In genomic region chr20:17664025-17664638, GRCh38 we compare ENCODE assay signal across 11 cellular contexts. TPM values are rescaled to one million over a fixed set of nuclear protein-coding genes. Genes with fewer than 3 reads are reported as not detected.
A peak's percentile ranks its signal among the peaks of the same experiment; 100 is the strongest.
DNase-seq lines count a peak whose midpoint lies in the region; ATAC-seq, FAIRE-seq and TF ChIP-seq lines count a peak whose summit lies in the region.
"Had no signal": no experiment of that assay in that cellular context is flagged by ENCODE, and none has a peak within 500 bp of the region (broad histone marks: within the 10 kb centered on the region; RNA-seq: fewer than 3 reads in every experiment).

No MANE protein-coding gene starts in this region.

- peak overlapping the region; percentile 20 for H3K4me3 Mint-ChIP-seq in activated CD8-positive, alpha-beta T cell treated with anti-CD3 and anti-CD28 coated beads, Interleukin-2, amount 10 ng/mL, durations not matched to agents 7 days and 5 days
- H3K4me3 Mint-ChIP-seq: central memory CD8-positive, alpha-beta T cell had no signal

- H3K27me3 ChIP-seq in HepG2 (ENCODE audit: control insufficient read depth in 1 of 2, insufficient read depth in 2 of 2, low read length in 2 of 2) (no peaks in the 10 kb centered on the region), foreskin keratinocyte (no peaks in the 10 kb centered on the region)

- CTCF ChIA-PET in activated CD8-positive, alpha-beta T cell treated with anti-CD3 and anti-CD28 coated beads, Interleukin-2, amount 10 ng/mL, durations not matched to agents 7 days and 5 days (lab: Charles Lee) = interaction anchor here (0.6 to 6.1 kb wide), 7 partner anchors 13 to 633 kb away, joined by 3 to 39 read pairs (median 4); partner anchors contain the start of gene RRBP1
- CTCF ChIA-PET in HepG2 (lab: Yijun Ruan, JAX; ENCODE audit: low intra/inter-chr PET ratio, low total read pairs) = no interaction called here

- H3K9me3 Mint-ChIP-seq in activated CD8-positive, alpha-beta T cell treated with anti-CD3 and anti-CD28 coated beads, Interleukin-2, amount 10 ng/mL, durations not matched to agents 7 days and 5 days (ENCODE audit: insufficient read depth) = peaks cover 7% of the 10 kb centered on the region
- H3K9me3 Mint-ChIP-seq: central memory CD8-positive, alpha-beta T cell had no signal

- H3K27ac ChIP-seq in HepG2 (ENCODE audit: extremely low read length, insufficient read depth, low read length) (no peak overlapping the region), temporal lobe (ENCODE audit: low read depth, low read length) (peak overlapping the region; percentile 46), foreskin keratinocyte (no peak overlapping the region)

- in situ Hi-C loops in HepG2 (cut with HindIII; ENCODE audit: extremely low pct_ligation_motif_present, low pct_unique_long_range_greater_than_20kb) = no loop called here

- H2AFZ ChIP-seq in HepG2 (ENCODE audit: low read length) = no peak overlapping the region

- no peak overlapping the region for H3K4me3 ChIP-seq in HepG2 (replicated peaks in 1 of 3; ENCODE audit: insufficient read depth in 1 of 3, low read depth in 2 of 3, low read length in 3 of 3)

- WGBS in HepG2 (ENCODE audit: low lambda C conversion rate) = 93% methylated on average over 11 of the region's 11 CpGs

- H3K4me1 ChIP-seq in HepG2 (ENCODE audit: insufficient read depth, low read length) = peaks cover 60% of the 10 kb centered on the region
- H3K4me1 ChIP-seq in foreskin keratinocyte = no peaks in the 10 kb centered on the region

- H3K27ac Mint-ChIP-seq in activated CD8-positive, alpha-beta T cell treated with anti-CD3 and anti-CD28 coated beads, Interleukin-2, amount 10 ng/mL, durations not matched to agents 7 days and 5 days = peak overlapping the region; percentile 76

- FAIRE-seq in HepG2 (lab: Jason Lieb, UNC) = no peak
- FAIRE-seq: frontal cortex had no signal

- peaks cover 30% of the 10 kb centered on the region for H3K36me3 Mint-ChIP-seq in activated CD8-positive, alpha-beta T cell treated with anti-CD3 and anti-CD28 coated beads, Interleukin-2, amount 10 ng/mL, durations not matched to agents 7 days and 5 days (ENCODE audit: low read depth)

- no peaks in the 10 kb centered on the region for H3K9me3 ChIP-seq in HepG2 (ENCODE audit: low read length)

- intact Hi-C loops in HepG2 (cut with micrococcal nuclease; ENCODE audit: unreplicated experiment) = no loop called here

- peaks cover 28 to 67% of the 10 kb centered on the region in 2 experiments for H3K36me3 ChIP-seq in HepG2 (replicated peaks in 1 of 2; ENCODE audit: control insufficient read depth in 1 of 2, insufficient read depth in 2 of 2, low read length in 2 of 2)

- TF ChIP-seq POLR2A in HepG2 (IDR thresholded peaks at IDR 0.05; ENCODE audit: insufficient read depth in 1 of 2, low read depth in 2 of 2, low read length in 2 of 2) = no peak

- peak overlapping the region; percentile 13; the same call in 1 of the 2 replicates for H3K4me2 ChIP-seq in HepG2 (ENCODE audit: low read depth, low read length)

- H4K20me1 ChIP-seq in HepG2 (ENCODE audit: insufficient read depth, low read length) = peaks cover 95% of the 10 kb centered on the region

- TF ChIP-seq EP300 in HepG2 (IDR thresholded peaks at IDR 0.05; ENCODE audit: low read depth in 2 of 2, low read length in 2 of 2) = no peak
- no peak for TF ChIP-seq EP300 in HepG2 (CRISPR knock-in tag; IDR thresholded peaks at IDR 0.05; ENCODE audit: borderline replicate concordance)

- no peak overlapping the region for H3K9ac ChIP-seq in HepG2 (ENCODE audit: insufficient read depth, low read depth, low read length)

- no peaks in the 10 kb centered on the region for H3K27me3 Mint-ChIP-seq in activated CD8-positive, alpha-beta T cell treated with anti-CD3 and anti-CD28 coated beads, Interleukin-2, amount 10 ng/mL, durations not matched to agents 7 days and 5 days (ENCODE audit: low read depth)
- H3K27me3 Mint-ChIP-seq: central memory CD8-positive, alpha-beta T cell had no signal

- peak; percentile 69 for ATAC-seq in activated CD8-positive, alpha-beta T cell treated with anti-CD3 and anti-CD28 coated beads, Interleukin-2, amount 10 ng/mL, durations not matched to agents 7 days and 5 days
- ATAC-seq in HepG2 (peak; percentile 4; the same call in 2 of the 3 replicates), foreskin keratinocyte (no peak), HG02763 (IDR thresholded peaks at IDR 0.05; ENCODE audit: unreplicated experiment) (no peak)
- ATAC-seq: left ventricle myocardium superior had no signal

- TF ChIP-seq RAD21 in HepG2 (CRISPR knock-in tag; IDR thresholded peaks at IDR 0.05) = no peak

- DNase-seq in activated effector memory CD4-positive, alpha-beta T cell treated with anti-CD3 and anti-CD28 coated beads, Interleukin-2, amount 50 U/mL, for 16 hours = peak; percentile 62
- no peak for DNase-seq in activated effector memory CD4-positive, alpha-beta T cell treated with Interleukin-2 at 50 U/mL for 16 hours
- no peak for DNase-seq in activated CD8-positive, alpha-beta T cell treated with anti-CD3 and anti-CD28 coated beads, Interleukin-2, amount 10 ng/mL, durations not matched to agents 7 days and 5 days
- no peak for DNase-seq in HepG2 (ENCODE audit: low spot score)
- no peak for DNase-seq in foreskin keratinocyte
- no peak for DNase-seq in T1000 (lab: John Stamatoyannopoulos, UW)
- DNase-seq: left ventricle myocardium superior had no signal

- TF ChIP-seq CTCF in HepG2 (CRISPR knock-in tag; IDR thresholded peaks at IDR 0.05) (0 out of 2 replicates have a peak, but pooled peaks have one; percentile 7), foreskin keratinocyte (conservative IDR thresholded peaks at IDR 0.05) (no peak)

- H3K4me1 Mint-ChIP-seq in activated CD8-positive, alpha-beta T cell treated with anti-CD3 and anti-CD28 coated beads, Interleukin-2, amount 10 ng/mL, durations not matched to agents 7 days and 5 days (ENCODE audit: low read depth) = peaks cover 51% of the 10 kb centered on the region

- H3K79me2 ChIP-seq in HepG2 (ENCODE audit: insufficient read depth, low read length) = peaks cover 95% of the 10 kb centered on the region

- no TSS peak for BruUV-seq in HepG2 (replicated peaks; lab: Mats Ljungman, UMichigan)

- POLR2A ChIA-PET in activated CD8-positive, alpha-beta T cell treated with anti-CD3 and anti-CD28 coated beads, Interleukin-2, amount 10 ng/mL, durations not matched to agents 7 days and 5 days (lab: Charles Lee) = interaction anchor here (1.2 kb wide), 1 partner anchor 93 kb away, joined by 3 read pairs; no protein-coding TSS in a partner anchor
- POLR2A ChIA-PET in HepG2 (lab: Yijun Ruan, JAX) = interaction anchor here (0.8 to 4.5 kb wide), 4 partner anchors 9 to 18 kb away, joined by 3 to 18 read pairs (median 12); partner anchors contain the start of gene RRBP1

RNA-seq across cellular contexts. Expression of gene RRBP1, which starts 17.9 kb away (rescaled TPM):
- 10 to 100 TPM; 64.3 to 66.7 TPM for total RNA-seq in activated CD8-positive, alpha-beta T cell treated with anti-CD3 and anti-CD28 coated beads, Interleukin-2, amount 10 ng/mL, durations not matched to agents 7 days and 5 days
- 97.1 and 222 TPM in 2 replicates for total RNA-seq in HepG2 (2016; rRNA removed; fragmentation: Illumina TruSeq; extraction: Trizol)
- total RNA-seq in HepG2 (2016; cell fraction: cytosol; rRNA removed; fragmentation: Illumina TruSeq; extraction: Trizol; ENCODE audit: low read depth) = 35.1 and 38.1 TPM in 2 replicates
- 75.4 and 223 TPM in 2 replicates for total RNA-seq in HepG2 (2016; cell fraction: insoluble cytoplasmic fraction; rRNA removed; fragmentation: Illumina TruSeq; extraction: Trizol)
- 33.7 and 37.4 TPM in 2 replicates for total RNA-seq in HepG2 (2016; cell fraction: membrane; rRNA removed; fragmentation: Illumina TruSeq; extraction: Trizol)
- total RNA-seq in HepG2 (2016; cell fraction: nucleus; rRNA removed; fragmentation: Illumina TruSeq; extraction: Trizol) = 254 and 316 TPM in 2 replicates
- polyA plus RNA-seq in HepG2 (2011; rRNA removed) = 150 and 195 TPM in 2 replicates
- polyA plus RNA-seq in HepG2 (2011; cell fraction: cytosol; rRNA removed) = 97.1 and 99.8 TPM in 2 replicates
- polyA plus RNA-seq in HepG2 (2011; cell fraction: nucleus; rRNA removed) = 402 and 429 TPM in 2 replicates
- 190 and 218 TPM in 2 replicates for polyA plus RNA-seq in HepG2 (2012)
- polyA plus RNA-seq in HepG2 (2016; cell fraction: cytosol; fragmentation: Illumina TruSeq; extraction: Trizol; ENCODE audit: low read depth) = 14.1 and 14.3 TPM in 2 replicates
- polyA plus RNA-seq in HepG2 (2016; cell fraction: insoluble cytoplasmic fraction; fragmentation: Illumina TruSeq; extraction: Trizol; ENCODE audit: low read depth) = 67.5 and 88.2 TPM in 2 replicates
- 15.3 and 18.4 TPM in 2 replicates for polyA plus RNA-seq in HepG2 (2016; cell fraction: membrane; fragmentation: Illumina TruSeq; extraction: Trizol; ENCODE audit: low read depth)
- polyA plus RNA-seq in HepG2 (2016; cell fraction: nucleus; fragmentation: Illumina TruSeq; extraction: Trizol; ENCODE audit: insufficient read depth, low read depth) = 548 and 573 TPM in 2 replicates
- 18.3 and 157 TPM in 2 replicates for polyA minus RNA-seq in HepG2 (2011; rRNA and poly(A)+ RNA removed; ENCODE audit: low replicate concordance)
- polyA minus RNA-seq in HepG2 (2011; cell fraction: cytosol; rRNA and poly(A)+ RNA removed) = 155 and 192 TPM in 2 replicates
- polyA minus RNA-seq in HepG2 (2011; cell fraction: nucleus; rRNA and poly(A)+ RNA removed) = 198 and 205 TPM in 2 replicates
- 6.1 TPM for total RNA-seq in temporal lobe
- 107 and 109 TPM in 2 replicates for total RNA-seq in foreskin keratinocyte
- polyA plus RNA-seq in foreskin keratinocyte = 51.9 and 56.6 TPM in 2 replicates

RNA-seq across cellular contexts. Expression of gene BANF2, which starts 35.6 kb away (rescaled TPM):
- total RNA-seq in activated CD8-positive, alpha-beta T cell treated with anti-CD3 and anti-CD28 coated beads, Interleukin-2, amount 10 ng/mL, durations not matched to agents 7 days and 5 days = not detected
- total RNA-seq in HepG2 (2016; rRNA removed; fragmentation: Illumina TruSeq; extraction: Trizol) (0.35 TPM in 1 of 2 replicates, not detected in the other), temporal lobe (not detected), foreskin keratinocyte (not detected in 2 replicates)
- 0.53 TPM in 1 of 2 replicates, not detected in the other for total RNA-seq in HepG2 (2016; cell fraction: cytosol; rRNA removed; fragmentation: Illumina TruSeq; extraction: Trizol; ENCODE audit: low read depth)
- total RNA-seq in HepG2 (2016; cell fraction: insoluble cytoplasmic fraction; rRNA removed; fragmentation: Illumina TruSeq; extraction: Trizol) = not detected in 2 replicates
- total RNA-seq in HepG2 (2016; cell fraction: membrane; rRNA removed; fragmentation: Illumina TruSeq; extraction: Trizol) = not detected in 2 replicates
- total RNA-seq in HepG2 (2016; cell fraction: nucleus; rRNA removed; fragmentation: Illumina TruSeq; extraction: Trizol) = not detected in 2 replicates
- polyA plus RNA-seq in HepG2 (2011; rRNA removed) (not detected in 2 replicates), foreskin keratinocyte (not detected in 2 replicates)
- not detected in 2 replicates for polyA plus RNA-seq in HepG2 (2011; cell fraction: cytosol; rRNA removed)
- polyA plus RNA-seq in HepG2 (2011; cell fraction: nucleus; rRNA removed) = not detected in 2 replicates
- not detected in 2 replicates for polyA plus RNA-seq in HepG2 (2012)
- not detected in 2 replicates for polyA plus RNA-seq in HepG2 (2016; cell fraction: cytosol; fragmentation: Illumina TruSeq; extraction: Trizol; ENCODE audit: low read depth)
- polyA plus RNA-seq in HepG2 (2016; cell fraction: insoluble cytoplasmic fraction; fragmentation: Illumina TruSeq; extraction: Trizol; ENCODE audit: low read depth) = not detected in 2 replicates
- not detected in 2 replicates for polyA plus RNA-seq in HepG2 (2016; cell fraction: membrane; fragmentation: Illumina TruSeq; extraction: Trizol; ENCODE audit: low read depth)
- not detected in 2 replicates for polyA plus RNA-seq in HepG2 (2016; cell fraction: nucleus; fragmentation: Illumina TruSeq; extraction: Trizol; ENCODE audit: insufficient read depth, low read depth)
- polyA minus RNA-seq in HepG2 (2011; rRNA and poly(A)+ RNA removed; ENCODE audit: low replicate concordance) = not detected in 2 replicates
- not detected in 2 replicates for polyA minus RNA-seq in HepG2 (2011; cell fraction: cytosol; rRNA and poly(A)+ RNA removed)
- polyA minus RNA-seq in HepG2 (2011; cell fraction: nucleus; rRNA and poly(A)+ RNA removed) = not detected in 2 replicates
- total RNA-seq: frontal cortex, left ventricle myocardium superior had no signal

Comparison
In these comparisons a context has a peak if more than half of its experiments do, and no peak if none do; other contexts are left out.
1. ATAC-seq: peak in activated CD8-positive, alpha-beta T cell treated with anti-CD3 and anti-CD28 coated beads, Interleukin-2, amount 10 ng/mL, durations not matched to agents 7 days and 5 days (single experiment) and HepG2 (single experiment); none in foreskin keratinocyte (single experiment) and HG02763 (single experiment).